38 cellular contexts compared by ENCODE assay signal in genomic region chr11:25613899-25614298, GRCh38.
"Had no signal": no experiment of that assay in that cellular context is flagged by ENCODE, and none has a peak within 500 bp of the region (broad histone marks: within the 10 kb centered on the region; RNA-seq: fewer than 3 reads in every experiment).

No MANE protein-coding gene starts in this region.

- H3K9me3 Mint-ChIP-seq: activated naive CD8-positive, alpha-beta T cell treated with anti-CD3 and anti-CD28 coated beads for 36 hours had no signal

- FAIRE-seq: astrocyte, colon, TTC549 had no signal

- H3K9me3 ChIP-seq: adrenal gland, body of pancreas, breast epithelium had no signal

- H3K4me3 ChIP-seq: adrenal gland, body of pancreas, breast epithelium had no signal

- H3K27me3 Mint-ChIP-seq: activated CD4-positive, alpha-beta memory T cell treated with anti-CD3 and anti-CD28 coated beads for 36 hours; activated CD4-positive, alpha-beta T cell treated with anti-CD3 and anti-CD28 coated beads for 36 hours; activated CD8-positive, alpha-beta T cell treated with anti-CD3 and anti-CD28 coated beads for 36 hours; activated naive CD8-positive, alpha-beta T cell treated with anti-CD3 and anti-CD28 coated beads for 36 hours; activated T-helper 17 cell treated with anti-CD3 and anti-CD28 coated beads, Interleukin-2, amount 50 U/mL, for 72 hours had no signal

- ATAC-seq: activated CD4-positive, alpha-beta T cell treated with anti-CD3 and anti-CD28 coated beads for 36 hours; activated CD4-positive, CD25-positive, alpha-beta regulatory T cell treated with anti-CD3 and anti-CD28 coated beads, Interleukin-2, amount 50 U/mL, for 24 hours; activated CD8-positive, alpha-beta T cell treated with anti-CD3 and anti-CD28 coated beads for 36 hours; activated naive CD4-positive, alpha-beta T cell treated with anti-CD3 and anti-CD28 coated beads, Interleukin-2, amount 50 U/mL, for 72 hours; activated T-cell treated with anti-CD3 and anti-CD28 coated beads, Interleukin-2, amount 50 U/mL, for 4 hours; activated T-cell treated with anti-CD3 and anti-CD28 coated beads, Interleukin-2, amount 50 U/mL, for 72 hours; activated T-helper 17 cell treated with anti-CD3 and anti-CD28 coated beads, Interleukin-2, amount 50 U/mL, for 72 hours; body of pancreas had no signal

- H3K27me3 ChIP-seq: adrenal gland, body of pancreas, brain microvascular endothelial cell, breast epithelium had no signal

- H3K4me1 Mint-ChIP-seq: activated CD4-positive, alpha-beta T cell treated with anti-CD3 and anti-CD28 coated beads for 36 hours; activated naive CD8-positive, alpha-beta T cell treated with anti-CD3 and anti-CD28 coated beads for 36 hours; activated T-helper 17 cell treated with anti-CD3 and anti-CD28 coated beads, Interleukin-2, amount 50 U/mL, for 72 hours had no signal

- H3K36me3 Mint-ChIP-seq: activated CD4-positive, alpha-beta memory T cell treated with anti-CD3 and anti-CD28 coated beads for 36 hours; activated naive CD8-positive, alpha-beta T cell treated with anti-CD3 and anti-CD28 coated beads for 36 hours had no signal

- H3K27ac ChIP-seq: adrenal gland, body of pancreas, brain microvascular endothelial cell, breast epithelium, VCaP had no signal

- H3K36me3 ChIP-seq: adrenal gland, brain microvascular endothelial cell, breast epithelium had no signal

- DNase-seq: activated CD4-positive, alpha-beta memory T cell treated with anti-CD3 and anti-CD28 coated beads for 36 hours; activated CD4-positive, alpha-beta T cell treated with anti-CD3 and anti-CD28 coated beads for 1 hour; activated CD4-positive, alpha-beta T cell treated with anti-CD3 and anti-CD28 coated beads for 36 hours; activated CD4-positive, alpha-beta T cell treated with anti-CD3 and anti-CD28 coated beads for 48 hours; activated CD4-positive, alpha-beta T cell treated with anti-CD3 and anti-CD28 coated beads, Interleukin-2, amount 50 U/mL, for 1 hour; activated CD4-positive, alpha-beta T cell treated with anti-CD3 and anti-CD28 coated beads, Interleukin-2, amount 50 U/mL, for 4 hours; activated CD4-positive, CD25-positive, alpha-beta regulatory T cell; activated CD8-positive, alpha-beta memory T cell treated with anti-CD3 and anti-CD28 coated beads, Interleukin-2, amount 50 U/mL, for 4 hours; activated CD8-positive, alpha-beta T cell treated with anti-CD3 and anti-CD28 coated beads for 36 hours; activated effector memory CD4-positive, alpha-beta T cell treated with anti-CD3 and anti-CD28 coated beads, Interleukin-2, amount 50 U/mL, for 16 hours; activated gamma-delta T cell treated with Interleukin-2 at 50 U/mL for 16 hours; activated naive CD4-positive, alpha-beta T cell; activated naive CD4-positive, alpha-beta T cell treated with anti-CD3 and anti-CD28 coated beads for 36 hours; activated naive CD4-positive, alpha-beta T cell treated with anti-CD3 and anti-CD28 coated beads, Interleukin-2, amount 50 U/mL, for 16 hours; activated naive CD8-positive, alpha-beta T cell treated with anti-CD3 and anti-CD28 coated beads for 36 hours; activated T-cell treated with anti-CD3 and anti-CD28 coated beads for 4 hours; activated T-cell treated with anti-CD3 and anti-CD28 coated beads, Interleukin-2, amount 50 U/mL, for 1 hour; activated T-cell treated with anti-CD3 and anti-CD28 coated beads, Interleukin-2, amount 50 U/mL, for 4 hours; activated T-cell treated with anti-CD3 and anti-CD28 coated beads, Interleukin-2, amount 50 U/mL, for 72 hours; adrenal gland; amniotic stem cell; aorta; body of pancreas; brain microvascular endothelial cell; central memory CD4-positive, alpha-beta T cell; T-helper 2 cell; T-helper 9 cell had no signal

- H3K4me1 ChIP-seq: adrenal gland, body of pancreas, breast epithelium had no signal

- H3K27ac Mint-ChIP-seq: activated CD4-positive, alpha-beta memory T cell treated with anti-CD3 and anti-CD28 coated beads for 36 hours; activated CD4-positive, alpha-beta T cell treated with anti-CD3 and anti-CD28 coated beads for 36 hours; activated CD8-positive, alpha-beta T cell treated with anti-CD3 and anti-CD28 coated beads for 36 hours; activated naive CD4-positive, alpha-beta T cell treated with anti-CD3 and anti-CD28 coated beads for 36 hours; activated naive CD4-positive, alpha-beta T cell treated with anti-CD3 and anti-CD28 coated beads, Interleukin-2, amount 50 U/mL, for 72 hours; activated naive CD8-positive, alpha-beta T cell treated with anti-CD3 and anti-CD28 coated beads for 36 hours; activated T-cell treated with anti-CD3 and anti-CD28 coated beads, Interleukin-2, amount 50 U/mL, for 72 hours; activated T-helper 1 cell treated with anti-CD3 and anti-CD28 coated beads, Interleukin-12 subunit alpha, Interleukin-12 subunit beta, Interleukin-2, Interleukin-4 antibody, amounts not matched to agents 30 ng/mL and 10 ng/mL and 1 ng/mL, durations not matched to agents 14 hours and 24 hours and 36 hours; activated T-helper 17 cell treated with anti-CD3 and anti-CD28 coated beads, Interleukin-2, amount 50 U/mL, for 72 hours; T-helper 1 cell treated with Interleukin-12 subunit alpha and Interleukin-12 subunit beta and Interleukin-4 antibody, amounts not matched to agents 30 μg/mL and 1 μg/mL, for 36 hours; T-helper 2 cell treated with Interferon-gamma antibody and Interleukin-4, amounts not matched to agents 5 μg/mL and 100 μg/mL, for 36 hours had no signal

- H3K4me3 Mint-ChIP-seq: activated CD4-positive, alpha-beta memory T cell treated with anti-CD3 and anti-CD28 coated beads for 36 hours; activated CD4-positive, alpha-beta T cell treated with anti-CD3 and anti-CD28 coated beads for 36 hours; activated CD8-positive, alpha-beta T cell treated with anti-CD3 and anti-CD28 coated beads for 36 hours; activated naive CD4-positive, alpha-beta T cell treated with anti-CD3 and anti-CD28 coated beads for 36 hours; activated naive CD8-positive, alpha-beta T cell treated with anti-CD3 and anti-CD28 coated beads for 36 hours; activated T-cell treated with anti-CD3 and anti-CD28 coated beads, Interleukin-2, amount 50 U/mL, for 4 hours; activated T-cell treated with anti-CD3 and anti-CD28 coated beads, Interleukin-2, amount 50 U/mL, for 72 hours; activated T-helper 1 cell treated with anti-CD3 and anti-CD28 coated beads, Interleukin-12 subunit alpha, Interleukin-12 subunit beta, Interleukin-2, Interleukin-4 antibody, amounts not matched to agents 30 ng/mL and 10 ng/mL and 1 ng/mL, durations not matched to agents 14 hours and 24 hours and 36 hours; activated T-helper 17 cell treated with anti-CD3 and anti-CD28 coated beads, Interleukin-2, amount 50 U/mL, for 72 hours; T-helper 1 cell treated with Interleukin-12 subunit alpha and Interleukin-12 subunit beta and Interleukin-4 antibody, amounts not matched to agents 30 μg/mL and 1 μg/mL, for 36 hours; T-helper 2 cell treated with Interferon-gamma antibody and Interleukin-4, amounts not matched to agents 5 μg/mL and 100 μg/mL, for 36 hours had no signal
